ENCODE assay signal across 8 cellular contexts in genomic region chr2:12555012-12555645, GRCh38.
DNase-seq lines count a peak whose midpoint lies in the region; ATAC-seq, FAIRE-seq and TF ChIP-seq lines count a peak whose summit lies in the region.

No MANE protein-coding gene starts in this region.

- peaks cover 0 to 4% of the 10 kb centered on the region in 2 donors for H3K9me3 Mint-ChIP-seq in activated T-cell treated with anti-CD3 and anti-CD28 coated beads, Interleukin-2, amount 50 U/mL, for 72 hours

- H3K9me3 ChIP-seq in kidney (ENCODE audit: control insufficient read depth in 1 of 2, low read length in 2 of 2), result no peaks in the 10 kb centered on the region

- DNase-seq in Daoy (ENCODE audit: low read depth) (peak; percentile 41), kidney (no peak), NCI-H2171 treated with DMSO at 0.1 percent for 48 hours (lab: John Stamatoyannopoulos, UW) (no peak), ACHN (no peak), HK-2 (ENCODE audit: unreplicated experiment) (no peak)
- peak; percentile 27 to 34 for DNase-seq in activated T-cell treated with anti-CD3 and anti-CD28 coated beads, Interleukin-2, amount 50 U/mL, for 72 hours

- intact Hi-C loops in kidney (cut with DNase I), result no loop called here

- H3K4me1 Mint-ChIP-seq in activated T-cell treated with anti-CD3 and anti-CD28 coated beads, Interleukin-2, amount 50 U/mL, for 72 hours (ENCODE audit: low read depth), result peaks cover 37% of the 10 kb centered on the region

- peak overlapping the region; percentile 34 to 47 for H3K27ac ChIP-seq in kidney (ENCODE audit: low read depth in 2 of 2, low read length in 2 of 2)

- peak; percentile 14 for TF ChIP-seq CTCF in kidney (IDR thresholded peaks at IDR 0.05; ENCODE audit: borderline replicate concordance, extremely low read depth, insufficient read depth)

- no peak overlapping the region for H3K4me3 ChIP-seq in kidney (ENCODE audit: low read length in 2 of 2)

- ATAC-seq in HG03045 (IDR thresholded peaks at IDR 0.05; ENCODE audit: unreplicated experiment) (peak; percentile 44), HG03135 (IDR thresholded peaks at IDR 0.05; ENCODE audit: unreplicated experiment) (no peak)
- peak; percentile 89 to 92 for ATAC-seq in activated T-cell treated with anti-CD3 and anti-CD28 coated beads, Interleukin-2, amount 50 U/mL, for 72 hours (replicated peaks in 1 of 2)

- H3K27ac Mint-ChIP-seq in activated T-cell treated with anti-CD3 and anti-CD28 coated beads, Interleukin-2, amount 50 U/mL, for 72 hours, result peak overlapping the region; percentile 89

- no peak for FAIRE-seq in kidney (lab: Jason Lieb, UNC)

- in situ Hi-C loops in ACHN (cut with HindIII; ENCODE audit: low pct_ligation_motif_present, low pct_unique_long_range_greater_than_20kb, low sequenced_read_pairs), result no loop called here

- H3K36me3 Mint-ChIP-seq in activated T-cell treated with anti-CD3 and anti-CD28 coated beads, Interleukin-2, amount 50 U/mL, for 72 hours (ENCODE audit: insufficient read depth in 2 of 2), result no peaks in the 10 kb centered on the region

- H3K9ac ChIP-seq in kidney (ENCODE audit: low read length in 2 of 2), result no peak overlapping the region

- peak overlapping the region; percentile 47 to 78 for H3K4me3 Mint-ChIP-seq in activated T-cell treated with anti-CD3 and anti-CD28 coated beads, Interleukin-2, amount 50 U/mL, for 72 hours

- no peaks in the 10 kb centered on the region for H3K36me3 ChIP-seq in kidney (ENCODE audit: control insufficient read depth in 1 of 2, insufficient read depth in 2 of 2, low read length in 2 of 2)

- no peaks in the 10 kb centered on the region for H3K27me3 Mint-ChIP-seq in activated T-cell treated with anti-CD3 and anti-CD28 coated beads, Interleukin-2, amount 50 U/mL, for 72 hours (ENCODE audit: low read depth)

- H3K4me1 ChIP-seq in kidney (ENCODE audit: control insufficient read depth in 1 of 2, insufficient read depth in 1 of 2, low read depth in 1 of 2, low read length in 2 of 2), result peaks cover 0 to 7% of the 10 kb centered on the region in 2 donors

Comparison
In these comparisons a context has a peak if more than half of its experiments do, and no peak if none do; other contexts are left out.
1. DNase-seq: peak in Daoy (single experiment) and activated T-cell treated with anti-CD3 and anti-CD28 coated beads, Interleukin-2, amount 50 U/mL, for 72 hours (2 of 2); none in kidney (single experiment), NCI-H2171 treated with DMSO at 0.1 percent for 48 hours (single experiment), ACHN (single experiment) and HK-2 (single experiment).